ENCODE assay signal across 22 cellular contexts in the genomic region with DNA sequence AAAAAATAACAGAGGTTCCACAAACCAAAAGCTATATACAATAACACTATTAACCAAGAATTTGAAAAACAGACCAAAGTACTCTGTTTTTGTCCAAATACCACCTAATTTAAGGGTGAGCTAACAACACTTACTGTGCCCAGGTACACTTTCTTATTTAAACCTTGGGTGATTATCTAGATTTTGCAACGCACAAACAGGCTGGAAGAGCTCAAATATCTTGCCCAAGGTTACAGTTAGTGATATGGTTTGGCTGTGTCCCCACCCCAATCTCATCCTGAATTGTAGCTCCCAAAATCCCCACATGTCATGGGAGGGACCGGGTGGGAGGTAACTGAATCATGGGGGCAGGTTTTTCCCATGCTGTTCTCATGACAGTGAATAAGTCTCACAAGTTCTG.
"Had no signal": no experiment of that assay in that cellular context is flagged by ENCODE, and none has a peak within 500 bp of the region (broad histone marks: within the 10 kb centered on the region; RNA-seq: fewer than 3 reads in every experiment).

No MANE protein-coding gene starts in this region.

- ATAC-seq: K562 had no signal

- H3K4me1 Mint-ChIP-seq: IgD-negative memory B cell had no signal

- H3K4me1 ChIP-seq: SJSA1 had no signal

- H3K4me2 ChIP-seq: KMS-11 had no signal

- H3K27ac ChIP-seq: KMS-11, SJSA1, SK-N-MC had no signal

- H3K27me3 Mint-ChIP-seq: IgD-negative memory B cell had no signal

- H3K4me3 ChIP-seq: K562, SJSA1, SK-N-MC had no signal

- DNase-seq: Kasumi-1, MM.1S, NCI-H1092 treated with DMSO at 0.1 percent for 48 hours, NCI-H1436, NCI-H187, NCI-H2029, NCI-H2081 treated with DMSO at 0.1 percent for 48 hours, NCI-H2171, NCI-H226, NCI-H446, NCI-H510A, NCI-H524 treated with DMSO at 0.1 percent for 48 hours, NCI-H69, NCI-H774, Right ventricle myocardium superior, RPMI8226, SIG-M5 had no signal

- H3K9ac ChIP-seq: KMS-11 had no signal

- H3K9me3 ChIP-seq: SJSA1 had no signal

- FAIRE-seq: K562 had no signal

- H3K27me3 ChIP-seq: SJSA1 had no signal
